19 cellular contexts compared by ENCODE assay signal in the genomic region with DNA sequence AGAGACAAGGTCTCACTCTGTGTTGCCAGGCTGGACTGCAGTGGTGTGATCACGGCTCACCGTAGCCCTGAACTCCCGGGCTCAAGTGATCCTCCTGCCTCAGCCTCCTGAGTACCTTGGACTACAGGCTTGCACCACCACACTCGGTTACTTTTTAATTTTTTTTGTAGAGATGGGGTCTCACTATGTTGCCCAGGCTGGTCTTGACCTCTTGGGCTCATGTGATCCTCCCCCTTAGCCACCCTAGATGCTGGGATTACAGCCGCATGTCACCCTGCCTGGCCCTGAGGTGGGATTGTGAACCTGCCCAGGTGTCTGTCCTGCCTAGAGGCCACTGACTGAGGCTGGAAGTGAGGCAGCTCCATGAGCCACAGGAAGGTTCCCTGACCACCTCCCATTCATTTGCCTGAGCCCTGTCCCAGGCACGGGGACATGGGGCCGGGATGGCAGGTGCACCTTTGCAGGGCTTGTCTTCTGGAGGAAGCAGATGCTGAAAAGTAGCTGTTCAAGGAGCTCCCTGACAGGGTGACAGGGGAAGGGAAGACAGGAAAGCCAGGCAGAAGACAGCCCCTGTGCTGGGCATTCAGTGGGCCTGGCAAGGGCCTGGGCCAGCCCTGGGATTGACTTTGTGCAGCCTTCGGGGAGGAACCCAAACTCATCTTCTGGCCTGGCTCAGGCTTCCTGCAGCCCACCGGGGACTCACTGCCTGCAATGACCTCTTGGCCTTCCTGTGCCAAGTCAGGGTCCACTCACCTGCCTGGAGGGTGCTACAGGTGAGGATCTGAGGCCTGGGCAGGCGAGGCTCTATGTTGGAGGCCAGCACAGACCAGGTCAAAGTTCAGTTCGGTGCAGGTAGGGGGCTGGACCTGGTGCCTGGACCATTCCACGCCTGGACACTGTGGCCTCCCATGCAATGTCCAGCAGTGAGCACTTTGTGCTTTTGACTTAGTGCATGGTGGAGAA. TPM values are rescaled to one million over a fixed set of nuclear protein-coding genes. Genes with fewer than 3 reads are reported as not detected.
DNase-seq lines count a peak whose midpoint lies in the region; ATAC-seq, FAIRE-seq and TF ChIP-seq lines count a peak whose summit lies in the region.
"Had no signal": no experiment of that assay in that cellular context is flagged by ENCODE, and none has a peak within 500 bp of the region (broad histone marks: within the 10 kb centered on the region; RNA-seq: fewer than 3 reads in every experiment).

No MANE protein-coding gene starts in this region.

- DNase-seq in K562 (ENCODE audit: extremely low read depth in 1 of 4, low spot score in 3 of 4) (no peak), mesendoderm (no peak), NCI-H1436 (lab: John Stamatoyannopoulos, UW) (no peak), H7 (no peak)
- DNase-seq in activated effector memory CD4-positive, alpha-beta T cell treated with anti-CD3 and anti-CD28 coated beads, Interleukin-2, amount 50 U/mL, for 16 hours = no peak
- DNase-seq: HFFc6, NCI-H1092, NCI-H1694, NCI-H2107, NCI-H226, NCI-H526 treated with DMSO at 0.1 percent for 48 hours, PC-3, SJCRH30 had no signal

- H3K4me3 ChIP-seq in BLaER1 treated with 17β-estradiol and CSF1 and Interleukin-3, amounts not matched to agents 10 nM and 100 nM = no peak overlapping the region
- H3K4me3 ChIP-seq in HEK293 (ENCODE audit: low read depth, low read length) (no peak overlapping the region), K562 (no peak overlapping the region), mesendoderm (ENCODE audit: low read length) (no peak overlapping the region), H7 (ENCODE audit: insufficient read depth, low read depth, low read length) (no peak overlapping the region)

- H2BK15ac ChIP-seq in mesendoderm (replicated peaks; ENCODE audit: low read depth) = no peak overlapping the region

- H2AFZ ChIP-seq in K562 (ENCODE audit: low read depth, low read length) = peak overlapping the region; percentile 54; the same call in 1 of the 2 replicates

- H4K20me1 ChIP-seq in BLaER1 treated with 17β-estradiol and CSF1 and Interleukin-3, amounts not matched to agents 10 nM and 100 nM = peaks cover 0 to 14% (median 0%) of the 10 kb centered on the region in 11 experiments; a peak in 4 of 22 replicates
- H4K20me1 ChIP-seq in K562 (replicated peaks; ENCODE audit: control insufficient read depth, insufficient read depth, low read length) = no peaks in the 10 kb centered on the region

- H3K4me2 ChIP-seq in BLaER1 treated with 17β-estradiol and CSF1 and Interleukin-3, amounts not matched to agents 10 nM and 100 nM = peak overlapping the region; percentile 79 to 98 (median 93)
- H3K4me2 ChIP-seq in K562 (ENCODE audit: insufficient read depth, low read length) = no peak overlapping the region
- no peak overlapping the region for H3K4me2 ChIP-seq in mesendoderm (ENCODE audit: low read length)

- peaks cover 8 to 21% (median 17%) of the 10 kb centered on the region in 11 experiments; a peak in 21 of 22 replicates for H3K9me3 ChIP-seq in BLaER1 treated with 17β-estradiol and CSF1 and Interleukin-3, amounts not matched to agents 10 nM and 100 nM (replicated peaks in 1 of 11)
- no peaks in the 10 kb centered on the region for H3K9me3 ChIP-seq in HEK293 (ENCODE audit: control insufficient read depth, insufficient read depth, low read depth, low read length)
- no peaks in the 10 kb centered on the region for H3K9me3 ChIP-seq in K562 (replicated peaks; ENCODE audit: control insufficient read depth, insufficient read depth, low read depth, low read length)

- peaks cover 29 to 37% (median 35%) of the 10 kb centered on the region in 11 experiments for H3K27me3 ChIP-seq in BLaER1 treated with 17β-estradiol and CSF1 and Interleukin-3, amounts not matched to agents 10 nM and 100 nM
- no peaks in the 10 kb centered on the region for H3K27me3 ChIP-seq in K562 (ENCODE audit: control insufficient read depth in 2 of 2, insufficient read depth in 2 of 2, low read length in 2 of 2)
- H3K27me3 ChIP-seq in mesendoderm (ENCODE audit: insufficient read depth, low read length, poor library complexity) = no peaks in the 10 kb centered on the region
- peaks cover 16% of the 10 kb centered on the region for H3K27me3 ChIP-seq in H7 (ENCODE audit: control insufficient read depth, insufficient read depth, low read length)
- H3K27me3 ChIP-seq: SJCRH30 had no signal

- 73% methylated on average over 12 of the region's 12 CpGs for WGBS in K562 (ENCODE audit: insufficient coverage, low coverage, missing lambda C conversion rate)
- no CpG with 5 or more reads among the region's 12 CpGs for WGBS in mesendoderm (ENCODE audit: extremely low coverage, insufficient coverage, low lambda C conversion rate)

- TF ChIP-seq RAD21 in K562 (CRISPR knock-in tag; conservative IDR thresholded peaks at IDR 0.05 in 1 of 2, IDR thresholded peaks at IDR 0.05 in 1 of 2) = no peak

- peak overlapping the region; percentile 62 for H2AK5ac ChIP-seq in mesendoderm (ENCODE audit: low read length)

- peak overlapping the region in 1 of 11 experiments; percentile 44; a peak in 1 of 22 replicates for H3K9ac ChIP-seq in BLaER1 treated with 17β-estradiol and CSF1 and Interleukin-3, amounts not matched to agents 10 nM and 100 nM
- peak overlapping the region in 1 of 2 experiments; percentile 71; a peak in 2 of 4 replicates for H3K9ac ChIP-seq in K562 (ENCODE audit: insufficient read depth in 1 of 2, low read depth in 2 of 2, low read length in 2 of 2)
- H3K9ac ChIP-seq in mesendoderm (ENCODE audit: low read length) = no peak overlapping the region

- peaks cover 39 to 50% (median 46%) of the 10 kb centered on the region in 10 experiments for H3K4me1 ChIP-seq in BLaER1 treated with 17β-estradiol and CSF1 and Interleukin-3, amounts not matched to agents 10 nM and 100 nM
- H3K4me1 ChIP-seq in HEK293 (ENCODE audit: control insufficient read depth, insufficient read depth, low read length) (no peaks in the 10 kb centered on the region), K562 (replicated peaks in 1 of 2; ENCODE audit: control insufficient read depth in 2 of 2, insufficient read depth in 2 of 2, low read length in 2 of 2) (peaks cover 9 to 43% of the 10 kb centered on the region in 2 experiments), mesendoderm (ENCODE audit: control insufficient read depth, low read depth, low read length) (peaks cover 7% of the 10 kb centered on the region)

- no peak for FAIRE-seq in K562 (lab: Jason Lieb, UNC)
- FAIRE-seq: GM18507 had no signal

- no TSS peak for BruUV-seq in K562 (replicated peaks; lab: Mats Ljungman, UMichigan)

- no peak overlapping the region for H3K4ac ChIP-seq in mesendoderm (ENCODE audit: low read depth, low read length)

- H3K27ac ChIP-seq in BLaER1 treated with 17β-estradiol and CSF1 and Interleukin-3, amounts not matched to agents 10 nM and 100 nM = no peak overlapping the region
- no peak overlapping the region for H3K27ac ChIP-seq in HEK293 (ENCODE audit: extremely low read depth, low read depth, low read length)
- no peak overlapping the region for H3K27ac ChIP-seq in K562 (ENCODE audit: extremely low read depth, low read depth, low read length)
- no peak overlapping the region for H3K27ac ChIP-seq in mesendoderm (ENCODE audit: low read depth, low read length)

- no peak overlapping the region for H4K5ac ChIP-seq in mesendoderm (ENCODE audit: low read length)

- no peak overlapping the region for H3K23ac ChIP-seq in mesendoderm (ENCODE audit: low read length)

- no peak for TF ChIP-seq POLR2A in K562 (conservative IDR thresholded peaks at IDR 0.05)

- ATAC-seq in K562 = no peak
- ATAC-seq in GM21723 (IDR thresholded peaks at IDR 0.05; ENCODE audit: unreplicated experiment) = no peak
- ATAC-seq: PC-3 had no signal

- intact Hi-C loops in K562 (cut with micrococcal nuclease) = no loop called here

- TF ChIP-seq CTCF in HEK293 (tag by site-specific recombination; IDR thresholded peaks at IDR 0.05) (no peak), K562 (IDR thresholded peaks at IDR 0.05 in 2 of 3, conservative IDR thresholded peaks at IDR 0.05 in 1 of 3; ENCODE audit: insufficient read depth in 2 of 3, low read depth in 1 of 3, low read length in 3 of 3) (no peak)

- no peaks in the 10 kb centered on the region for H3K36me3 ChIP-seq in BLaER1 treated with 17β-estradiol and CSF1 and Interleukin-3, amounts not matched to agents 10 nM and 100 nM
- H3K36me3 ChIP-seq in HEK293 (ENCODE audit: control insufficient read depth in 2 of 2, insufficient read depth in 1 of 2, low read length in 2 of 2) (no peaks in the 10 kb centered on the region), K562 (ENCODE audit: control insufficient read depth, insufficient read depth, low read length) (no peaks in the 10 kb centered on the region), mesendoderm (ENCODE audit: control insufficient read depth, insufficient read depth, low read length) (no peaks in the 10 kb centered on the region), H7 (replicated peaks; ENCODE audit: control insufficient read depth, insufficient read depth, low read length) (no peaks in the 10 kb centered on the region)
- H3K36me3 ChIP-seq: SJCRH30 had no signal

- H3K56ac ChIP-seq in mesendoderm (ENCODE audit: low read length) = no peak overlapping the region

- no peak overlapping the region for H2BK120ac ChIP-seq in mesendoderm (ENCODE audit: low read depth, low read length)

- no peaks in the 10 kb centered on the region for H3K79me1 ChIP-seq in mesendoderm (ENCODE audit: low read length)

- H3K18ac ChIP-seq in mesendoderm (ENCODE audit: low read length) = no peak overlapping the region

- no peak for TF ChIP-seq EP300 in K562 (IDR thresholded peaks at IDR 0.05; ENCODE audit: low read length)

- H2BK5ac ChIP-seq in mesendoderm (ENCODE audit: low read length) = no peak overlapping the region

- in situ Hi-C loops in K562 (cut with MboI) = no loop called here

- CTCF ChIA-PET in HEK293 (lab: Yijun Ruan, JAX) (interaction anchor here (1.4 to 1.8 kb wide), 2 partner anchors 10 to 11 kb away, joined by 3 to 7 read pairs; no protein-coding TSS in a partner anchor), K562 (lab: Yijun Ruan, JAX; ENCODE audit: low intra/inter-chr PET ratio) (no interaction called here)

- POLR2A ChIA-PET in HEK293 (lab: Yijun Ruan, JAX) (no interaction called here), K562 (lab: Yijun Ruan, JAX) (interaction anchor here (1.1 kb wide), 1 partner anchor 9 kb away, joined by 4 read pairs; no protein-coding TSS in a partner anchor)

- no peak overlapping the region for H4K8ac ChIP-seq in mesendoderm (ENCODE audit: low read depth, low read length)

- no peaks in the 10 kb centered on the region for H3K9me1 ChIP-seq in K562 (ENCODE audit: control insufficient read depth, insufficient read depth, low read length)

- H3K79me2 ChIP-seq in K562 (ENCODE audit: control insufficient read depth, insufficient read depth, low read length) = no peaks in the 10 kb centered on the region
- no peaks in the 10 kb centered on the region for H3K79me2 ChIP-seq in mesendoderm (ENCODE audit: control insufficient read depth, insufficient read depth, low read length)

RNA-seq across cellular contexts. Expression of a gene that starts 8.1 kb away (rescaled TPM):
- total RNA-seq in K562 (2011; cell fraction: chromatin; rRNA removed; ENCODE audit: low replicate concordance) = 8.4 and 25.5 TPM in 2 replicates
- 25.5 and 27.9 TPM in 2 replicates for total RNA-seq in K562 (2011; cell fraction: nucleolus; rRNA removed)
- 15.3 and 16.9 TPM in 2 replicates for total RNA-seq in K562 (2011; cell fraction: nucleoplasm; rRNA removed)
- total RNA-seq in K562 (2014; rRNA removed) = 13.9 and 22.5 TPM in 2 replicates
- total RNA-seq in K562 (2014; rRNA removed; fragmentation: Illumina TruSeq; extraction: Trizol) = 0.99 and 1.3 TPM in 2 replicates
- total RNA-seq in K562 (2015; rRNA removed; fragmentation: Illumina TruSeq; extraction: Trizol) = 4.1 and 4.2 TPM in 2 replicates
- total RNA-seq in K562 (2021) = 11.8 and 14.1 TPM in 2 replicates
- polyA plus RNA-seq in K562 (2011; rRNA removed) = 4.5 and 6.1 TPM in 2 replicates
- polyA plus RNA-seq in K562 (2011; cell fraction: cytosol; rRNA removed) = 7.8 and 22.0 TPM in 2 replicates
- polyA plus RNA-seq in K562 (2011; cell fraction: nucleus; rRNA removed) = 10.3 and 25.0 TPM in 2 replicates
- 8.5 and 11.5 TPM in 2 replicates for polyA plus RNA-seq in K562 (2012)
- polyA plus RNA-seq in K562 (2014; fragmentation: Illumina TruSeq; extraction: Trizol) = 1.9 and 5.3 TPM in 2 replicates
- under 1 TPM; 0.03 to 0.17 TPM for polyA plus RNA-seq in K562 (2014; fragmentation: Nextera tagmentation; extraction: Ambion mirVana)
- polyA plus RNA-seq in K562 (2014; rRNA removed) = 13.4 and 14.0 TPM in 2 replicates
- 0.72 and 1.6 TPM in 2 replicates for polyA minus RNA-seq in K562 (2011; rRNA and poly(A)+ RNA removed)
- 4.7 and 5.6 TPM in 2 replicates for polyA minus RNA-seq in K562 (2011; cell fraction: cytosol; rRNA and poly(A)+ RNA removed)
- polyA minus RNA-seq in K562 (2011; cell fraction: nucleus; rRNA and poly(A)+ RNA removed) = 14.7 and 15.2 TPM in 2 replicates
- 4.3 TPM for polyA plus RNA-seq in mesendoderm (2013, experiment 1 of 2)
- 4.0 TPM for polyA plus RNA-seq in mesendoderm (2013, experiment 2 of 2)
- 2.0 and 2.3 TPM in 2 replicates for total RNA-seq in H7 (2014; rRNA removed; shearing (Covaris generic))
- total RNA-seq: CD4-positive, alpha-beta memory T cell; MCF 10A; PC-3 had no signal
- polyA plus RNA-seq: CD4-positive, alpha-beta memory T cell had no signal

RNA-seq across cellular contexts. Expression of a gene that starts 8.3 kb away (rescaled TPM):
- total RNA-seq in K562 (2011; cell fraction: chromatin; rRNA removed; ENCODE audit: low replicate concordance) = 32.2 and 96.0 TPM in 2 replicates
- total RNA-seq in K562 (2011; cell fraction: nucleolus; rRNA removed) = 68.7 and 87.6 TPM in 2 replicates
- 42.2 and 44.0 TPM in 2 replicates for total RNA-seq in K562 (2011; cell fraction: nucleoplasm; rRNA removed)
- 35.9 and 49.9 TPM in 2 replicates for total RNA-seq in K562 (2014; rRNA removed)
- total RNA-seq in K562 (2014; rRNA removed; fragmentation: Illumina TruSeq; extraction: Trizol) = 5.9 and 7.4 TPM in 2 replicates
- 21.3 and 22.3 TPM in 2 replicates for total RNA-seq in K562 (2015; rRNA removed; fragmentation: Illumina TruSeq; extraction: Trizol)
- 33.4 and 36.9 TPM in 2 replicates for total RNA-seq in K562 (2021)
- polyA plus RNA-seq in K562 (2011; rRNA removed) = 8.6 TPM in 2 replicates
- 16.0 and 34.5 TPM in 2 replicates for polyA plus RNA-seq in K562 (2011; cell fraction: cytosol; rRNA removed)
- 72.4 and 104 TPM in 2 replicates for polyA plus RNA-seq in K562 (2011; cell fraction: nucleus; rRNA removed)
- 26.6 and 32.9 TPM in 2 replicates for polyA plus RNA-seq in K562 (2012)
- polyA plus RNA-seq in K562 (2014; fragmentation: Illumina TruSeq; extraction: Trizol) = 11.6 and 19.2 TPM in 2 replicates
- polyA plus RNA-seq in K562 (2014; fragmentation: Nextera tagmentation; extraction: Ambion mirVana) = 1 to 10 TPM in 1 of 2 experiments, under 1 TPM in 1; 0.90 to 2.2 TPM
- polyA plus RNA-seq in K562 (2014; rRNA removed) = 26.7 and 33.7 TPM in 2 replicates
- 1.6 and 6.1 TPM in 2 replicates for polyA minus RNA-seq in K562 (2011; rRNA and poly(A)+ RNA removed)
- polyA minus RNA-seq in K562 (2011; cell fraction: cytosol; rRNA and poly(A)+ RNA removed) = 16.6 and 18.1 TPM in 2 replicates
- 25.4 and 29.1 TPM in 2 replicates for polyA minus RNA-seq in K562 (2011; cell fraction: nucleus; rRNA and poly(A)+ RNA removed)
- 24.2 TPM for polyA plus RNA-seq in mesendoderm (2013, experiment 1 of 2)
- 25.3 TPM for polyA plus RNA-seq in mesendoderm (2013, experiment 2 of 2)
- 62.1 and 65.8 TPM in 2 replicates for total RNA-seq in H7 (2014; rRNA removed; shearing (Covaris generic))

RNA-seq across cellular contexts. Expression of a gene that starts 22.1 kb away (rescaled TPM):
- not detected in 2 replicates for total RNA-seq in K562 (2011; cell fraction: chromatin; rRNA removed; ENCODE audit: low replicate concordance)
- total RNA-seq in K562 (2011; cell fraction: nucleolus; rRNA removed) = not detected in 2 replicates
- not detected in 2 replicates for total RNA-seq in K562 (2011; cell fraction: nucleoplasm; rRNA removed)
- not detected in 2 replicates for total RNA-seq in K562 (2014; rRNA removed)
- total RNA-seq in K562 (2014; rRNA removed; fragmentation: Illumina TruSeq; extraction: Trizol) = not detected in 2 replicates
- total RNA-seq in K562 (2015; rRNA removed; fragmentation: Illumina TruSeq; extraction: Trizol) = not detected in 2 replicates
- not detected in 2 replicates for total RNA-seq in K562 (2021)
- polyA plus RNA-seq in K562 (2011; rRNA removed) = not detected in 2 replicates
- polyA plus RNA-seq in K562 (2011; cell fraction: cytosol; rRNA removed) = not detected in 2 replicates
- not detected in 2 replicates for polyA plus RNA-seq in K562 (2011; cell fraction: nucleus; rRNA removed)
- polyA plus RNA-seq in K562 (2012) = 0.05 and 0.26 TPM in 2 replicates
- not detected in 2 replicates for polyA plus RNA-seq in K562 (2014; fragmentation: Illumina TruSeq; extraction: Trizol)
- polyA plus RNA-seq in K562 (2014; fragmentation: Nextera tagmentation; extraction: Ambion mirVana) = not detected
- not detected in 2 replicates for polyA plus RNA-seq in K562 (2014; rRNA removed)
- polyA minus RNA-seq in K562 (2011; rRNA and poly(A)+ RNA removed) = not detected in 2 replicates
- not detected in 2 replicates for polyA minus RNA-seq in K562 (2011; cell fraction: cytosol; rRNA and poly(A)+ RNA removed)
- not detected in 2 replicates for polyA minus RNA-seq in K562 (2011; cell fraction: nucleus; rRNA and poly(A)+ RNA removed)
- polyA plus RNA-seq in mesendoderm (2013, experiment 1 of 2) = not detected
- 0.01 TPM for polyA plus RNA-seq in mesendoderm (2013, experiment 2 of 2)
- total RNA-seq in H7 (2014; rRNA removed; shearing (Covaris generic)) = 0.24 and 0.30 TPM in 2 replicates
- total RNA-seq: CD4-positive, alpha-beta memory T cell; HFFc6; MCF 10A; PC-3 had no signal
- polyA plus RNA-seq: CD4-positive, alpha-beta memory T cell had no signal

RNA-seq across cellular contexts. Expression of a gene that starts 32.0 kb away (rescaled TPM):
- 35.2 and 129 TPM in 2 replicates for total RNA-seq in K562 (2011; cell fraction: chromatin; rRNA removed; ENCODE audit: low replicate concordance)
- total RNA-seq in K562 (2011; cell fraction: nucleolus; rRNA removed) = 138 and 157 TPM in 2 replicates
- total RNA-seq in K562 (2011; cell fraction: nucleoplasm; rRNA removed) = 86.4 and 88.3 TPM in 2 replicates
- total RNA-seq in K562 (2014; rRNA removed) = 215 and 290 TPM in 2 replicates
- total RNA-seq in K562 (2014; rRNA removed; fragmentation: Illumina TruSeq; extraction: Trizol) = 72.4 and 95.4 TPM in 2 replicates
- total RNA-seq in K562 (2015; rRNA removed; fragmentation: Illumina TruSeq; extraction: Trizol) = 120 and 126 TPM in 2 replicates
- total RNA-seq in K562 (2021) = 302 and 328 TPM in 2 replicates
- 188 and 273 TPM in 2 replicates for polyA plus RNA-seq in K562 (2011; rRNA removed)
- 301 and 524 TPM in 2 replicates for polyA plus RNA-seq in K562 (2011; cell fraction: cytosol; rRNA removed)
- polyA plus RNA-seq in K562 (2011; cell fraction: nucleus; rRNA removed) = 256 and 278 TPM in 2 replicates
- 283 and 370 TPM in 2 replicates for polyA plus RNA-seq in K562 (2012)
- 183 and 278 TPM in 2 replicates for polyA plus RNA-seq in K562 (2014; fragmentation: Illumina TruSeq; extraction: Trizol)
- 10 to 100 TPM; 11.7 to 18.6 TPM for polyA plus RNA-seq in K562 (2014; fragmentation: Nextera tagmentation; extraction: Ambion mirVana)
- 270 and 349 TPM in 2 replicates for polyA plus RNA-seq in K562 (2014; rRNA removed)
- polyA minus RNA-seq in K562 (2011; rRNA and poly(A)+ RNA removed) = 107 and 155 TPM in 2 replicates
- polyA minus RNA-seq in K562 (2011; cell fraction: cytosol; rRNA and poly(A)+ RNA removed) = 127 and 130 TPM in 2 replicates
- polyA minus RNA-seq in K562 (2011; cell fraction: nucleus; rRNA and poly(A)+ RNA removed) = 35.5 and 52.4 TPM in 2 replicates
- 79.0 TPM for polyA plus RNA-seq in mesendoderm (2013, experiment 1 of 2)
- 78.3 TPM for polyA plus RNA-seq in mesendoderm (2013, experiment 2 of 2)
- 267 and 298 TPM in 2 replicates for total RNA-seq in H7 (2014; rRNA removed; shearing (Covaris generic))

RNA-seq across cellular contexts. Expression of a gene that starts 41.6 kb away (rescaled TPM):
- 86.9 and 142 TPM in 2 replicates for total RNA-seq in K562 (2011; cell fraction: chromatin; rRNA removed; ENCODE audit: low replicate concordance)
- 78.0 and 85.0 TPM in 2 replicates for total RNA-seq in K562 (2011; cell fraction: nucleolus; rRNA removed)
- total RNA-seq in K562 (2011; cell fraction: nucleoplasm; rRNA removed) = 64.7 and 70.4 TPM in 2 replicates
- total RNA-seq in K562 (2014; rRNA removed) (27.3 and 30.1 TPM in 2 replicates), K562 (2014; rRNA removed; fragmentation: Illumina TruSeq; extraction: Trizol) (16.3 and 16.9 TPM in 2 replicates), K562 (2015; rRNA removed; fragmentation: Illumina TruSeq; extraction: Trizol) (23.6 and 24.9 TPM in 2 replicates), K562 (2021) (46.7 and 58.1 TPM in 2 replicates)
- polyA plus RNA-seq in K562 (2011; rRNA removed) (22.4 and 31.8 TPM in 2 replicates), K562 (2014; fragmentation: Illumina TruSeq; extraction: Trizol) (31.2 and 36.3 TPM in 2 replicates), K562 (2014; fragmentation: Nextera tagmentation; extraction: Ambion mirVana) (1 to 10 TPM; 1.1 to 2.8 TPM), K562 (2014; rRNA removed) (44.8 and 46.7 TPM in 2 replicates)
- 35.6 and 35.9 TPM in 2 replicates for polyA plus RNA-seq in K562 (2011; cell fraction: cytosol; rRNA removed)
- polyA plus RNA-seq in K562 (2011; cell fraction: nucleus; rRNA removed) = 200 and 206 TPM in 2 replicates
- polyA plus RNA-seq in K562 (2012) = 32.4 and 47.9 TPM in 2 replicates
- polyA minus RNA-seq in K562 (2011; rRNA and poly(A)+ RNA removed) = 10.6 and 14.3 TPM in 2 replicates
- 12.7 and 17.1 TPM in 2 replicates for polyA minus RNA-seq in K562 (2011; cell fraction: cytosol; rRNA and poly(A)+ RNA removed)
- polyA minus RNA-seq in K562 (2011; cell fraction: nucleus; rRNA and poly(A)+ RNA removed) = 15.9 and 20.3 TPM in 2 replicates
- 25.3 TPM for polyA plus RNA-seq in mesendoderm (2013, experiment 1 of 2)
- polyA plus RNA-seq in mesendoderm (2013, experiment 2 of 2) = 24.3 TPM
- 27.0 and 31.7 TPM in 2 replicates for total RNA-seq in H7 (2014; rRNA removed; shearing (Covaris generic))

Comparison
In these comparisons a context has a peak if more than half of its experiments do, and no peak if none do; other contexts are left out.
1. H3K4me2 ChIP-seq: peak in BLaER1 treated with 17β-estradiol and CSF1 and Interleukin-3, amounts not matched to agents 10 nM and 100 nM (11 of 11); none in K562 (single experiment) and mesendoderm (single experiment).